Comparison of ENCODE assay signal across 8 cellular contexts in genomic region chr1:184866991-184867788, GRCh38.
DNase-seq lines count a peak whose midpoint lies in the region; ATAC-seq, FAIRE-seq and TF ChIP-seq lines count a peak whose summit lies in the region.

No MANE protein-coding gene starts in this region.

- peak overlapping the region; percentile 79 for H3K4me2 ChIP-seq in astrocyte (ENCODE audit: low read length)

- no peaks in the 10 kb centered on the region for H3K36me3 ChIP-seq in astrocyte (ENCODE audit: insufficient read depth, low read length)
- no peaks in the 10 kb centered on the region for H3K36me3 ChIP-seq in SJCRH30

- H3K4me3 Mint-ChIP-seq in astrocyte (ENCODE audit: unreplicated experiment): no peak overlapping the region

- no peak for TF ChIP-seq CTCF in astrocyte (IDR thresholded peaks at IDR 0.05; ENCODE audit: insufficient read depth, low read depth, low read length)

- peaks cover 15% of the 10 kb centered on the region for H3K4me1 Mint-ChIP-seq in astrocyte (ENCODE audit: low read depth, unreplicated experiment)

- H3K4me3 ChIP-seq in astrocyte (ENCODE audit: insufficient read depth, low read depth, low read length): no peak overlapping the region
- no peak overlapping the region for H3K4me3 ChIP-seq in SJCRH30

- ATAC-seq in GM18519 (IDR thresholded peaks at IDR 0.05; ENCODE audit: low FRiP score, unreplicated experiment): peak; percentile 85
- ATAC-seq in HG02870 (IDR thresholded peaks at IDR 0.05; ENCODE audit: unreplicated experiment): peak; percentile 94

- H3K9ac ChIP-seq in astrocyte (ENCODE audit: low read length): no peak overlapping the region

- peaks cover 13% of the 10 kb centered on the region for H3K4me1 ChIP-seq in astrocyte (ENCODE audit: insufficient read depth, low read length)
- H3K4me1 ChIP-seq in SJCRH30: no peaks in the 10 kb centered on the region

- no peaks in the 10 kb centered on the region for H3K27me3 ChIP-seq in astrocyte (ENCODE audit: insufficient read depth, low read length)
- H3K27me3 ChIP-seq in SJCRH30: no peaks in the 10 kb centered on the region

- no peaks in the 10 kb centered on the region for H4K20me1 ChIP-seq in astrocyte (ENCODE audit: insufficient read depth, low read length)

- no peaks in the 10 kb centered on the region for H3K9me3 ChIP-seq in astrocyte (ENCODE audit: insufficient read depth, low read depth, low read length)
- H3K9me3 ChIP-seq in SJCRH30 (replicated peaks): no peaks in the 10 kb centered on the region

- FAIRE-seq in astrocyte (lab: Jason Lieb, UNC): peak; percentile 91

- H3K27ac Mint-ChIP-seq in astrocyte (ENCODE audit: unreplicated experiment): peak overlapping the region; percentile 21

- H3K27ac ChIP-seq in astrocyte (ENCODE audit: low read depth, low read length): peak overlapping the region; percentile 29
- H3K27ac ChIP-seq in SJCRH30: no peak overlapping the region

- no peaks in the 10 kb centered on the region for H3K27me3 Mint-ChIP-seq in astrocyte (ENCODE audit: low read depth, unreplicated experiment)

- no peaks in the 10 kb centered on the region for H3K36me3 Mint-ChIP-seq in astrocyte (ENCODE audit: low read depth, unreplicated experiment)

- peaks cover 3% of the 10 kb centered on the region for H3K9me3 Mint-ChIP-seq in astrocyte (ENCODE audit: unreplicated experiment)

- H3K79me2 ChIP-seq in astrocyte (ENCODE audit: insufficient read depth, low read length): no peaks in the 10 kb centered on the region

- DNase-seq in RPMI7951 (ENCODE audit: low read depth) (peak; percentile 91), astrocyte (ENCODE audit: low read depth) (peak; percentile 100), myocyte (ENCODE audit: low read depth) (peak; percentile 43), SJCRH30 (no peak), NCI-H774 (lab: John Stamatoyannopoulos, UW) (no peak), NCI-H1436 (lab: John Stamatoyannopoulos, UW) (no peak)

- no peak overlapping the region for H2AFZ ChIP-seq in astrocyte (ENCODE audit: low read depth, low read length)

Comparison
In these comparisons a context has a peak if more than half of its experiments do, and no peak if none do; other contexts are left out.
1. DNase-seq: peak in RPMI7951 (single experiment), astrocyte (single experiment) and myocyte (single experiment); none in SJCRH30 (0 of 2), NCI-H774 (single experiment) and NCI-H1436 (single experiment).